1 cellular context compared by ENCODE assay signal in genomic region chr10:103396067-103396788, GRCh38.
A peak's percentile ranks its signal among the peaks of the same experiment; 100 is the strongest.
TF ChIP-seq lines count a peak whose summit lies in the region.

Gene ATP5MK (minus strand): TSS chr10:103396475. CDS start chr10:103392457, 4,018 bp downstream.
Gene PDCD11 (plus strand): TSS chr10:103396626. CDS start chr10:103398427, 1,801 bp downstream.

TF ChIP-seq in WTC11, 78 proteins besides CTCF, POLR2A, EP300 and RAD21 (continued from another document):
- no peak for TF ChIP-seq TEAD4 (CRISPR knock-in tag; IDR thresholded peaks at IDR 0.05)
- TF ChIP-seq MLX (CRISPR knock-in tag; IDR thresholded peaks at IDR 0.05), result no peak
- no peak for TF ChIP-seq ZNF396 (CRISPR knock-in tag; IDR thresholded peaks at IDR 0.05; ENCODE audit: borderline replicate concordance)
- TF ChIP-seq EMX1 (CRISPR knock-in tag; IDR thresholded peaks at IDR 0.05), result no peak
- 0 out of 2 replicates have a peak, but pooled peaks have one; percentile 26 for TF ChIP-seq ATF1 (CRISPR knock-in tag; IDR thresholded peaks at IDR 0.05)
- no peak for TF ChIP-seq ZNF138 (CRISPR knock-in tag; conservative IDR thresholded peaks at IDR 0.05)
- TF ChIP-seq JAZF1 (CRISPR knock-in tag; IDR thresholded peaks at IDR 0.05), result no peak
- TF ChIP-seq NR3C1 (CRISPR knock-in tag; conservative IDR thresholded peaks at IDR 0.05; ENCODE audit: low read depth), result no peak
- no peak; the same call in 1 of the 2 replicates for TF ChIP-seq SMAD3 (CRISPR knock-in tag; IDR thresholded peaks at IDR 0.05; ENCODE audit: borderline replicate concordance)
- no peak for TF ChIP-seq AR (CRISPR knock-in tag; IDR thresholded peaks at IDR 0.05)
- no peak for TF ChIP-seq ZNF281 (CRISPR knock-in tag; IDR thresholded peaks at IDR 0.05)
- TF ChIP-seq, protein P1, sequence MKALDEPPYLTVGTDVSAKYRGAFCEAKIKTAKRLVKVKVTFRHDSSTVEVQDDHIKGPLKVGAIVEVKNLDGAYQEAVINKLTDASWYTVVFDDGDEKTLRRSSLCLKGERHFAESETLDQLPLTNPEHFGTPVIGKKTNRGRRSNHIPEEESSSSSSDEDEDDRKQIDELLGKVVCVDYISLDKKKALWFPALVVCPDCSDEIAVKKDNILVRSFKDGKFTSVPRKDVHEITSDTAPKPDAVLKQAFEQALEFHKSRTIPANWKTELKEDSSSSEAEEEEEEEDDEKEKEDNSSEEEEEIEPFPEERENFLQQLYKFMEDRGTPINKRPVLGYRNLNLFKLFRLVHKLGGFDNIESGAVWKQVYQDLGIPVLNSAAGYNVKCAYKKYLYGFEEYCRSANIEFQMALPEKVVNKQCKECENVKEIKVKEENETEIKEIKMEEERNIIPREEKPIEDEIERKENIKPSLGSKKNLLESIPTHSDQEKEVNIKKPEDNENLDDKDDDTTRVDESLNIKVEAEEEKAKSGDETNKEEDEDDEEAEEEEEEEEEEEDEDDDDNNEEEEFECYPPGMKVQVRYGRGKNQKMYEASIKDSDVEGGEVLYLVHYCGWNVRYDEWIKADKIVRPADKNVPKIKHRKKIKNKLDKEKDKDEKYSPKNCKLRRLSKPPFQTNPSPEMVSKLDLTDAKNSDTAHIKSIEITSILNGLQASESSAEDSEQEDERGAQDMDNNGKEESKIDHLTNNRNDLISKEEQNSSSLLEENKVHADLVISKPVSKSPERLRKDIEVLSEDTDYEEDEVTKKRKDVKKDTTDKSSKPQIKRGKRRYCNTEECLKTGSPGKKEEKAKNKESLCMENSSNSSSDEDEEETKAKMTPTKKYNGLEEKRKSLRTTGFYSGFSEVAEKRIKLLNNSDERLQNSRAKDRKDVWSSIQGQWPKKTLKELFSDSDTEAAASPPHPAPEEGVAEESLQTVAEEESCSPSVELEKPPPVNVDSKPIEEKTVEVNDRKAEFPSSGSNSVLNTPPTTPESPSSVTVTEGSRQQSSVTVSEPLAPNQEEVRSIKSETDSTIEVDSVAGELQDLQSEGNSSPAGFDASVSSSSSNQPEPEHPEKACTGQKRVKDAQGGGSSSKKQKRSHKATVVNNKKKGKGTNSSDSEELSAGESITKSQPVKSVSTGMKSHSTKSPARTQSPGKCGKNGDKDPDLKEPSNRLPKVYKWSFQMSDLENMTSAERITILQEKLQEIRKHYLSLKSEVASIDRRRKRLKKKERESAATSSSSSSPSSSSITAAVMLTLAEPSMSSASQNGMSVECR (CRISPR knock-in tag; IDR thresholded peaks at IDR 0.05; ENCODE audit: borderline replicate concordance), result peak; percentile 75; the same call in 1 of the 2 replicates
- TF ChIP-seq ZNF219 (CRISPR knock-in tag; IDR thresholded peaks at IDR 0.05; ENCODE audit: borderline replicate concordance), result no peak
- no peak for TF ChIP-seq JUN (CRISPR knock-in tag; IDR thresholded peaks at IDR 0.05)
- no peak; the same call in none of the 2 replicates for TF ChIP-seq ESRRA (CRISPR knock-in tag; IDR thresholded peaks at IDR 0.05; ENCODE audit: borderline replicate concordance)
- TF ChIP-seq, protein P2, sequence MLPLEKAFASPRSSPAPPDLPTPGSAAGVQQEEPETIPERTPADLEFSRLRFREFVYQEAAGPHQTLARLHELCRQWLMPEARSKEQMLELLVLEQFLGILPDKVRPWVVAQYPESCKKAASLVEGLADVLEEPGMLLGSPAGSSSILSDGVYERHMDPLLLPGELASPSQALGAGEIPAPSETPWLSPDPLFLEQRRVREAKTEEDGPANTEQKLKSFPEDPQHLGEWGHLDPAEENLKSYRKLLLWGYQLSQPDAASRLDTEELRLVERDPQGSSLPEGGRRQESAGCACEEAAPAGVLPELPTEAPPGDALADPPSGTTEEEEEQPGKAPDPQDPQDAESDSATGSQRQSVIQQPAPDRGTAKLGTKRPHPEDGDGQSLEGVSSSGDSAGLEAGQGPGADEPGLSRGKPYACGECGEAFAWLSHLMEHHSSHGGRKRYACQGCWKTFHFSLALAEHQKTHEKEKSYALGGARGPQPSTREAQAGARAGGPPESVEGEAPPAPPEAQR (CRISPR knock-in tag; IDR thresholded peaks at IDR 0.05), result no peak
- no peak for TF ChIP-seq IRF1 (CRISPR knock-in tag; IDR thresholded peaks at IDR 0.05)
- no peak for TF ChIP-seq ZMAT4 (CRISPR knock-in tag; IDR thresholded peaks at IDR 0.05)
- 0 out of 2 replicates have a peak, but pooled peaks have one; percentile 22 for TF ChIP-seq CREB1 (CRISPR knock-in tag; IDR thresholded peaks at IDR 0.05)
- TF ChIP-seq ELF4 (CRISPR knock-in tag; IDR thresholded peaks at IDR 0.05; ENCODE audit: low read depth), result no peak
- TF ChIP-seq SOX15 (CRISPR knock-in tag; IDR thresholded peaks at IDR 0.05), result no peak
- TF ChIP-seq, protein P3, sequence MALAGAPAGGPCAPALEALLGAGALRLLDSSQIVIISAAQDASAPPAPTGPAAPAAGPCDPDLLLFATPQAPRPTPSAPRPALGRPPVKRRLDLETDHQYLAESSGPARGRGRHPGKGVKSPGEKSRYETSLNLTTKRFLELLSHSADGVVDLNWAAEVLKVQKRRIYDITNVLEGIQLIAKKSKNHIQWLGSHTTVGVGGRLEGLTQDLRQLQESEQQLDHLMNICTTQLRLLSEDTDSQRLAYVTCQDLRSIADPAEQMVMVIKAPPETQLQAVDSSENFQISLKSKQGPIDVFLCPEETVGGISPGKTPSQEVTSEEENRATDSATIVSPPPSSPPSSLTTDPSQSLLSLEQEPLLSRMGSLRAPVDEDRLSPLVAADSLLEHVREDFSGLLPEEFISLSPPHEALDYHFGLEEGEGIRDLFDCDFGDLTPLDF (CRISPR knock-in tag; IDR thresholded peaks at IDR 0.05), result no peak
- TF ChIP-seq ZNF121 (CRISPR knock-in tag; IDR thresholded peaks at IDR 0.05), result no peak
- TF ChIP-seq ZNF317 (CRISPR knock-in tag; IDR thresholded peaks at IDR 0.05; ENCODE audit: borderline replicate concordance, low read depth), result no peak
- TF ChIP-seq, protein P4, sequence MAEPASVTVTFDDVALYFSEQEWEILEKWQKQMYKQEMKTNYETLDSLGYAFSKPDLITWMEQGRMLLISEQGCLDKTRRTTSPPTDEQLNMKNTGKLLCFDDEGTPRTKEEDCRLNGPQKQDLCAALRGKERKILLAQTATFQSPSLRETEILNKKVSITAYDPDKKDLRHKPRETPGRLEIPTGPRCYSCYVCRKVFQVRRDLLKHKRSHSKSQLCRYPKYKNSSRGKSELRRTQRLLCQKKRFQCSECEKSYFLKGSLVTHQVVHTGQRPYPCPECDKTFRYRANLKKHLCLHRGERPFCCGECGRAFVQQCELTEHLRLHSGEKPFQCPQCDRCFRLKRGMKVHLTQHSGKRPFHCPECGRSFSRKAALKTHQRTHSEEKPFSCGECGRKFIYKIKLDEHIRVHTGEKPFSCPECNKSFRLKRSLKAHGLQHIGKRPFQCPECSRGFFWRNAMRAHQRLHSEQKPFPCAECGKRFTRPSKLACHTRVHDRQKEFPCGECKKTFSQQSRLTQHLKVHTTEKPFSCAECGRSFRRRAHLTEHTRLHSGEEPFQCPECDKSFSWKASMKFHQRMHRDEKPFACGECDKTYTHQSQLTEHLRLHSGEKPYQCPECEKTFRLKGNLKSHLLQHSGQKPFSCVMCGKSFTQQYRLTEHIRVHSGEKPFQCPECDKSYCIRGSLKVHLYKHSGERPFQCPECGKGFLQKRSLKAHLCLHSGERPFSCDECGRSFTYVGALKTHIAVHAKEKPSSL (CRISPR knock-in tag; conservative IDR thresholded peaks at IDR 0.05), result no peak
- no peak for TF ChIP-seq PREB (CRISPR knock-in tag; IDR thresholded peaks at IDR 0.05; ENCODE audit: borderline replicate concordance)
- TF ChIP-seq, protein P5, sequence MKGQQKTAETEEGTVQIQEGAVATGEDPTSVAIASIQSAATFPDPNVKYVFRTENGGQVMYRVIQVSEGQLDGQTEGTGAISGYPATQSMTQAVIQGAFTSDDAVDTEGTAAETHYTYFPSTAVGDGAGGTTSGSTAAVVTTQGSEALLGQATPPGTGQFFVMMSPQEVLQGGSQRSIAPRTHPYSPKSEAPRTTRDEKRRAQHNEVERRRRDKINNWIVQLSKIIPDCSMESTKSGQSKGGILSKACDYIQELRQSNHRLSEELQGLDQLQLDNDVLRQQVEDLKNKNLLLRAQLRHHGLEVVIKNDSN (CRISPR knock-in tag; IDR thresholded peaks at IDR 0.05), result no peak
